27 cellular contexts compared by ENCODE assay signal in the genomic region with DNA sequence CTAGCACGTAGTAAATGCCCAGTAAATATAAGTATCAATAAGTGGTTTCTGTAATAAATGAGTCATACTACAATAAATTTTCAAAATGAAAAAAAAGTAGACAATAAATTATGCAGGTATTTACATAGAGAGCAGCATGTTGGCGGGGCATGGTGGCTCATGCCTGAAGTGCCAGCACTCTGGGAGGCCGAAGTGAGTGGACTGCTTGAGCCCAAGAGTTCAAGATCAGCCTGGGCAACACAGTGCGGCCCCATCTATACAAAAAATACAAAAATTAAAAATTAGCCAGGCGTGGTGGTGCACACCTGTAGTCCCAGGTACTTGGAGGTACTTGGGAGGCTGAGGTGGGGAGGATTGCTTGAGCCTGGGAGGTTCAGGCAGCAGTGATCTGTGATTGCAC.
"Had no signal": no experiment of that assay in that cellular context is flagged by ENCODE, and none has a peak within 500 bp of the region (broad histone marks: within the 10 kb centered on the region; RNA-seq: fewer than 3 reads in every experiment).

No MANE protein-coding gene starts in this region.

- H3K9me3 ChIP-seq: ovary, psoas muscle, right lobe of liver, sigmoid colon, stomach, thoracic aorta, thyroid gland, tibial nerve, upper lobe of left lung, vagina had no signal

- DNase-seq: occipital lobe; ovary; posterior cingulate gyrus; psoas muscle; right cardiac atrium; right lobe of liver; sigmoid colon; small intestine; stimulated activated CD4-positive, alpha-beta T cell treated with anti-CD3 and anti-CD28 coated beads, Interleukin-15, amount 100 ng/mL, for 24 hours; stimulated activated CD4-positive, alpha-beta T cell treated with anti-CD3 and anti-CD28 coated beads, Interleukin-2, amount 100 ng/mL, for 24 hours; stimulated activated CD4-positive, alpha-beta T cell treated with anti-CD3 and anti-CD28 coated beads, Interleukin-2, amount 100 ng/mL, for 48 hours; stimulated activated CD4-positive, alpha-beta T cell treated with anti-CD3 and anti-CD28 coated beads, Interleukin-4, amount 100 ng/mL, for 24 hours; stimulated activated naive B cell treated with anti-CD40 and anti-IgM and Interleukin-4, amounts not matched to agents 10 μg/mL and 1 μg/mL and 100 μg/mL, for 72 hours; stimulated activated naive CD4-positive, alpha-beta T cell treated with Interleukin-2 at 50 U/mL for 16 hours; stomach; thyroid gland; trophoblast cell; upper lobe of left lung had no signal

- H3K4me3 Mint-ChIP-seq: nephron; neural progenitor cell; stimulated activated effector memory CD8-positive, alpha-beta T cell treated with anti-CD3 and anti-CD28 coated beads, Interleukin-12 subunit alpha, Interleukin-12 subunit beta, amount 100 ng/mL, for 72 hours; stimulated activated naive B cell treated with anti-CD40 and anti-IgM and Interleukin-4, amounts not matched to agents 10 μg/mL and 1 μg/mL and 100 μg/mL, for 72 hours; stimulated activated naive CD8-positive, alpha-beta T cell treated with anti-CD3 and anti-CD28 coated beads, Interleukin-15, Interleukin-2, amounts not matched to agents 100 ng/mL and 50 ng/mL, for 24 hours had no signal

- ATAC-seq: psoas muscle; right lobe of liver; stimulated activated effector memory CD8-positive, alpha-beta T cell treated with anti-CD3 and anti-CD28 coated beads, Interleukin-12 subunit alpha, Interleukin-12 subunit beta, amount 100 ng/mL, for 72 hours; stimulated activated naive B cell treated with anti-CD40 and anti-IgM and Interleukin-4, amounts not matched to agents 10 μg/mL and 1 μg/mL and 100 μg/mL, for 72 hours had no signal

- H3K36me3 ChIP-seq: neural progenitor cell, ovary, right lobe of liver, sigmoid colon, stomach, thoracic aorta, thyroid gland, tibial nerve, upper lobe of left lung, vagina had no signal

- H3K4me1 ChIP-seq: neural progenitor cell, parathyroid adenoma, psoas muscle, right lobe of liver, sigmoid colon, stomach, thyroid gland, upper lobe of left lung, vagina had no signal

- H3K4me2 ChIP-seq: neural progenitor cell had no signal

- H3K27ac ChIP-seq: neural progenitor cell, ovary, parathyroid adenoma, psoas muscle, right lobe of liver, sigmoid colon, stomach, thoracic aorta, thyroid gland, tibial nerve, upper lobe of left lung, vagina had no signal

- H3K9ac ChIP-seq: neural progenitor cell, parathyroid adenoma had no signal

- H3K27ac Mint-ChIP-seq: nephron; neural progenitor cell; progenitor cell of endocrine pancreas; stimulated activated effector memory CD8-positive, alpha-beta T cell treated with anti-CD3 and anti-CD28 coated beads, Interleukin-12 subunit alpha, Interleukin-12 subunit beta, amount 100 ng/mL, for 72 hours; stimulated activated naive B cell treated with anti-CD40 and anti-IgM and Interleukin-4, amounts not matched to agents 10 μg/mL and 1 μg/mL and 100 μg/mL, for 72 hours; stimulated activated naive CD8-positive, alpha-beta T cell treated with anti-CD3 and anti-CD28 coated beads, Interleukin-15, Interleukin-2, amounts not matched to agents 100 ng/mL and 50 ng/mL, for 24 hours had no signal

- H3K4me3 ChIP-seq: neural progenitor cell, ovary, psoas muscle, right lobe of liver, sigmoid colon, stomach, thoracic aorta, thyroid gland, tibial nerve, upper lobe of left lung, vagina had no signal

- H3K9me3 Mint-ChIP-seq: nephron; neural progenitor cell; stimulated activated effector memory CD8-positive, alpha-beta T cell treated with anti-CD3 and anti-CD28 coated beads, Interleukin-12 subunit alpha, Interleukin-12 subunit beta, amount 100 ng/mL, for 72 hours; stimulated activated naive B cell treated with anti-CD40 and anti-IgM and Interleukin-4, amounts not matched to agents 10 μg/mL and 1 μg/mL and 100 μg/mL, for 72 hours; stimulated activated naive CD8-positive, alpha-beta T cell treated with anti-CD3 and anti-CD28 coated beads, Interleukin-15, Interleukin-2, amounts not matched to agents 100 ng/mL and 50 ng/mL, for 24 hours had no signal

- H3K36me3 Mint-ChIP-seq: neural progenitor cell; stimulated activated effector memory CD8-positive, alpha-beta T cell treated with anti-CD3 and anti-CD28 coated beads, Interleukin-12 subunit alpha, Interleukin-12 subunit beta, amount 100 ng/mL, for 72 hours had no signal

- H2AFZ ChIP-seq: neural progenitor cell, parathyroid adenoma had no signal

- H3K79me2 ChIP-seq: parathyroid adenoma had no signal

- H3K4me1 Mint-ChIP-seq: stimulated activated effector memory CD8-positive, alpha-beta T cell treated with anti-CD3 and anti-CD28 coated beads, Interleukin-12 subunit alpha, Interleukin-12 subunit beta, amount 100 ng/mL, for 72 hours; stimulated activated naive B cell treated with anti-CD40 and anti-IgM and Interleukin-4, amounts not matched to agents 10 μg/mL and 1 μg/mL and 100 μg/mL, for 72 hours had no signal

- H3K27me3 Mint-ChIP-seq: progenitor cell of endocrine pancreas; stimulated activated naive B cell treated with anti-CD40 and anti-IgM and Interleukin-4, amounts not matched to agents 10 μg/mL and 1 μg/mL and 100 μg/mL, for 72 hours had no signal

- H3K27me3 ChIP-seq: neural progenitor cell, ovary, right lobe of liver, sigmoid colon, stomach, thyroid gland, tibial nerve, upper lobe of left lung, vagina had no signal
